Comparison of ENCODE assay signal across 21 cellular contexts in genomic region chr2:84217446-84217845, GRCh38.
"Had no signal": no experiment of that assay in that cellular context is flagged by ENCODE, and none has a peak within 500 bp of the region (broad histone marks: within the 10 kb centered on the region; RNA-seq: fewer than 3 reads in every experiment).

No MANE protein-coding gene starts in this region.

- H3K27me3 ChIP-seq: dorsolateral prefrontal cortex, heart right ventricle, spleen, tibial artery, upper lobe of right lung, vagina had no signal

- H3K27ac ChIP-seq: dorsolateral prefrontal cortex, heart right ventricle, spleen, tibial artery, upper lobe of right lung, vagina had no signal

- H3K4me1 ChIP-seq: heart right ventricle, spleen, tibial artery, upper lobe of right lung, vagina had no signal

- H3K36me3 Mint-ChIP-seq: stimulated activated memory B cell treated with anti-CD40 and anti-IgM and Interleukin-4, amounts not matched to agents 10 μg/mL and 1 μg/mL and 100 μg/mL, for 72 hours had no signal

- ATAC-seq: esophagus mucosa; heart right ventricle; left lobe of liver; mucosa of descending colon; naive thymus-derived CD8-positive, alpha-beta T cell; sciatic nerve; stimulated activated memory B cell treated with anti-CD40 and anti-IgM and Interleukin-4, amounts not matched to agents 10 μg/mL and 1 μg/mL and 100 μg/mL, for 72 hours; upper lobe of right lung had no signal

- H3K4me3 Mint-ChIP-seq: naive thymus-derived CD8-positive, alpha-beta T cell; stimulated activated memory B cell treated with anti-CD40 and anti-IgM and Interleukin-4, amounts not matched to agents 10 μg/mL and 1 μg/mL and 100 μg/mL, for 72 hours; stimulated activated naive CD8-positive, alpha-beta T cell treated with anti-CD3 and anti-CD28 coated beads, Interleukin-15, Interleukin-2, amounts not matched to agents 100 ng/mL and 50 ng/mL, for 24 hours had no signal

- H3K27ac Mint-ChIP-seq: naive thymus-derived CD8-positive, alpha-beta T cell; stimulated activated memory B cell treated with anti-CD40 and anti-IgM and Interleukin-4, amounts not matched to agents 10 μg/mL and 1 μg/mL and 100 μg/mL, for 72 hours; stimulated activated naive CD8-positive, alpha-beta T cell treated with anti-CD3 and anti-CD28 coated beads, Interleukin-15, Interleukin-2, amounts not matched to agents 100 ng/mL and 50 ng/mL, for 24 hours had no signal

- H3K4me3 ChIP-seq: dorsolateral prefrontal cortex, heart right ventricle, mucosa of descending colon, spleen, tibial artery, upper lobe of right lung, vagina had no signal

- H3K36me3 ChIP-seq: heart right ventricle, spleen, tibial artery, upper lobe of right lung, vagina had no signal

- H3K9me3 ChIP-seq: heart right ventricle, mucosa of descending colon, spleen, tibial artery, upper lobe of right lung, vagina had no signal

- DNase-seq: dorsolateral prefrontal cortex; effector CD8-positive, alpha-beta T cell; heart right ventricle; hypothalamus; islet precursor cell; mammary epithelial cell; mucosa of descending colon; naive thymus-derived CD8-positive, alpha-beta T cell; posterior cingulate gyrus; spleen; stimulated activated CD4-positive, alpha-beta T cell treated with anti-CD3 and anti-CD28 coated beads, Interleukin-15, amount 100 ng/mL, for 24 hours; stimulated activated CD4-positive, alpha-beta T cell treated with anti-CD3 and anti-CD28 coated beads, Interleukin-1b, Interleukin-23, amount 100 ng/mL, for 48 hours; stimulated activated CD4-positive, alpha-beta T cell treated with anti-CD3 and anti-CD28 coated beads, Interleukin-4, amount 100 ng/mL, for 24 hours; tibial artery; upper lobe of right lung had no signal

- H3K9me3 Mint-ChIP-seq: naive thymus-derived CD8-positive, alpha-beta T cell; stimulated activated memory B cell treated with anti-CD40 and anti-IgM and Interleukin-4, amounts not matched to agents 10 μg/mL and 1 μg/mL and 100 μg/mL, for 72 hours; stimulated activated naive CD8-positive, alpha-beta T cell treated with anti-CD3 and anti-CD28 coated beads, Interleukin-15, Interleukin-2, amounts not matched to agents 100 ng/mL and 50 ng/mL, for 24 hours had no signal

- H3K4me1 Mint-ChIP-seq: stimulated activated memory B cell treated with anti-CD40 and anti-IgM and Interleukin-4, amounts not matched to agents 10 μg/mL and 1 μg/mL and 100 μg/mL, for 72 hours had no signal
